Comparison of ENCODE assay signal across 20 cellular contexts in the genomic region with DNA sequence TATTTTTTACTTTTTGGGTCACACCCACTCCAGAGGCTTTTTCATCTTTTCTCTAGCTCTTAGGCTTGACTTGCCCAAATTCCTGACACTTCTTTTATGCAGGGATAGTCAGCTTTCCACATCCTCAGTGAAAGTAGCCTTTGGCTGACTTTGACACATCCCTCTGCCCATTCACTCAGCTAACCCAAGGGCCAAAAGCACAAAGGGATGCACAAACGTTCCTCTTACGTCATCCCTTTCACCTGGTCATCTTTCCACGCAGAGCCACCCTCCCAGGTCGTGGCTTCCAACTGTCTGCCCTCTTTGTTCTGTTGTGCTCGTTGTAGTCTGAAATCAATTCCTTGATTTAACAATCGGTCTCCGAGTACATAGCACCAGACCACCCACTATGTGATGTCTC. TPM values are rescaled to one million over a fixed set of nuclear protein-coding genes. Genes with fewer than 3 reads are reported as not detected.
"Had no signal": no experiment of that assay in that cellular context is flagged by ENCODE, and none has a peak within 500 bp of the region (broad histone marks: within the 10 kb centered on the region; RNA-seq: fewer than 3 reads in every experiment).

No MANE protein-coding gene starts in this region.

- H3K27me3 Mint-ChIP-seq: activated naive CD4-positive, alpha-beta T cell treated with anti-CD3 and anti-CD28 coated beads, Interleukin-2, amount 50 U/mL, for 24 hours had no signal

- H3K27me3 ChIP-seq: body of pancreas, cardiac muscle cell, hepatocyte, left lung had no signal

- H3K36me3 ChIP-seq: cardiac muscle cell, left lung had no signal

- DNase-seq: activated gamma-delta T cell treated with Interleukin-2 at 50 U/mL for 16 hours; activated T-cell treated with anti-CD3 and anti-CD28 coated beads, Interleukin-2, amount 50 U/mL, for 1 hour; anterior cingulate cortex; body of pancreas; cortex of kidney; endodermal cell; immature natural killer cell; left lung; mucosa of descending colon; stimulated activated CD4-positive, alpha-beta T cell treated with anti-CD3 and anti-CD28 coated beads, Interleukin-12 subunit alpha, Interleukin-12 subunit beta, amount 100 ng/mL, for 4 hours; stimulated activated CD4-positive, alpha-beta T cell treated with anti-CD3 and anti-CD28 coated beads, Interleukin-4, amount 100 ng/mL, for 4 hours; stimulated activated naive CD8-positive, alpha-beta T cell treated with anti-CD3 and anti-CD28 coated beads, Interleukin-15, Interleukin-2, amounts not matched to agents 100 U/mL and 50 U/mL, for 24 hours; T-cell; trophoblast cell had no signal

- H3K9me3 ChIP-seq: body of pancreas, left lung, mucosa of descending colon had no signal

- H3K4me1 Mint-ChIP-seq: activated naive CD4-positive, alpha-beta T cell treated with anti-CD3 and anti-CD28 coated beads, Interleukin-2, amount 50 U/mL, for 24 hours; immature natural killer cell; memory B cell; T-cell had no signal

- H3K4me1 ChIP-seq: body of pancreas, left lung had no signal

- H3K27ac ChIP-seq: body of pancreas, cardiac muscle cell, hepatocyte had no signal

- H3K36me3 Mint-ChIP-seq: activated naive CD4-positive, alpha-beta T cell treated with anti-CD3 and anti-CD28 coated beads, Interleukin-2, amount 50 U/mL, for 24 hours; immature natural killer cell; memory B cell; T-cell; WTC11 had no signal

- H3K4me2 ChIP-seq: hepatocyte had no signal

- ATAC-seq: body of pancreas; mucosa of descending colon; stimulated activated naive CD8-positive, alpha-beta T cell treated with anti-CD3 and anti-CD28 coated beads, Interleukin-15, Interleukin-2, amounts not matched to agents 100 U/mL and 50 U/mL, for 24 hours; T-cell; WTC11 had no signal

- H3K4me3 Mint-ChIP-seq: activated naive CD4-positive, alpha-beta T cell treated with anti-CD3 and anti-CD28 coated beads, Interleukin-2, amount 50 U/mL, for 24 hours; endodermal cell; memory B cell; T-cell; T-helper 2 cell treated with Interferon-gamma antibody and Interleukin-4, amounts not matched to agents 5 μg/mL and 100 μg/mL, for 36 hours; WTC11 had no signal

- H3K4me3 ChIP-seq: body of pancreas, cardiac muscle cell, hepatocyte, left lung, mucosa of descending colon had no signal

- H3K9me3 Mint-ChIP-seq: activated naive CD4-positive, alpha-beta T cell treated with anti-CD3 and anti-CD28 coated beads, Interleukin-2, amount 50 U/mL, for 24 hours; endodermal cell; immature natural killer cell; T-cell; T-helper 2 cell treated with Interferon-gamma antibody and Interleukin-4, amounts not matched to agents 5 μg/mL and 100 μg/mL, for 36 hours; WTC11 had no signal

- H3K79me2 ChIP-seq: hepatocyte had no signal

- H2AFZ ChIP-seq: hepatocyte had no signal

- H3K27ac Mint-ChIP-seq: activated naive CD4-positive, alpha-beta T cell treated with anti-CD3 and anti-CD28 coated beads, Interleukin-2, amount 50 U/mL, for 24 hours; endodermal cell; immature natural killer cell; memory B cell; T-cell; T-helper 2 cell treated with Interferon-gamma antibody and Interleukin-4, amounts not matched to agents 5 μg/mL and 100 μg/mL, for 36 hours; WTC11 had no signal

RNA-seq across cellular contexts. Expression of a gene that starts 45.8 kb away (rescaled TPM):
- total RNA-seq: cardiac muscle cell had no signal
